ENCODE assay signal across 8 cellular contexts in the genomic region with DNA sequence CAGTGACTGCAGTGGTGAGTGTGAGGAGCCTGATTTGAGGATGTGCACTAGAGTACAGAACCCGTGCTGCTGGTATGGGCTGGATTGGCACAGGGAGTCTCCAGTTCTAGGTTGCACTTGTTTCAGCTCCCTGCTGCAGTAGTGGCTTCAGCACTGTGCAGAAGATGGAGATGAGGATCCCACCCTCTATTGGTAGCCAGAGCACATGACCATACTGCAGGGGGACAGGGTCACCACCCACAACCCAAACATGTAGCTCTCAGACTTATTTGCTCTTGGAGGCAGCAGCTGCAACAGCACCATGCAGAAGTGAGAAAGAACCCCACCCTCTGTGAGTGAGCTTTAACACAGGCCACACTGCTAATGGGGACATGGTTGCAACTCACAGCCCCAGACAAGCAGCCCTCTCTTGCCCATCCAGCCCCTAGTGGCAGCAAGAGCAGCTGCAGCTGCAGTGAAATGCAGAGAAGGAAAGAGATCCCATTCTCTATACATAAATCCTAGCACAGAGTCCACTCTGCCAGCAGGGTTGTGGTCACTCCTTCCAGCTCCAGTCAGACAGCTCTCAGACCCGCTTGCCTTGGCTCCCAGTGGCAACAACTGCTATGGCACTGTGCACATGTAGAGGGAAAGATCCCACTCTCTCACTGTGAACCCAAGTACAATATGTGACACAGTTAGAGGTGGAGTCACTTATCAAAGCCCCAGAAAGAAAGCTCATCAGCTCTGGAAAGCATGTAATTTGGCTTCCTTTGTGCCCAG. TPM values are rescaled to one million over a fixed set of nuclear protein-coding genes. Genes with fewer than 3 reads are reported as not detected.
DNase-seq lines count a peak whose midpoint lies in the region; ATAC-seq and TF ChIP-seq lines count a peak whose summit lies in the region.

No MANE protein-coding gene starts in this region.

- no peak overlapping the region for H3K4me3 ChIP-seq in right lobe of liver

- no peaks in the 10 kb centered on the region for H3K4me1 ChIP-seq in right lobe of liver

- H3K4me1 Mint-ChIP-seq in T-helper 2 cell treated with Interferon-gamma antibody and Interleukin-4, amounts not matched to agents 5 μg/mL and 100 μg/mL, for 36 hours (ENCODE audit: low read depth) = no peaks in the 10 kb centered on the region

- intact Hi-C loops in right lobe of liver (cut with DNase I) = no loop called here

- no peak for TF ChIP-seq POLR2A in right lobe of liver (IDR thresholded peaks at IDR 0.05)

- H3K9me3 ChIP-seq in right lobe of liver = no peaks in the 10 kb centered on the region

- H3K27ac ChIP-seq in right lobe of liver = no peak overlapping the region

- H3K27me3 Mint-ChIP-seq in T-helper 2 cell treated with Interferon-gamma antibody and Interleukin-4, amounts not matched to agents 5 μg/mL and 100 μg/mL, for 36 hours (ENCODE audit: low read depth) = peaks cover 9% of the 10 kb centered on the region

- peak; percentile 90 for ATAC-seq in GM19438 (IDR thresholded peaks at IDR 0.05; ENCODE audit: low read depth, unreplicated experiment)
- peak; percentile 78 for ATAC-seq in HG03196 (IDR thresholded peaks at IDR 0.05; ENCODE audit: unreplicated experiment)
- peak; percentile 23 to 36 (median 30) for ATAC-seq in right lobe of liver

- no CpG with 5 or more reads among the region's 2 CpGs for WGBS in right lobe of liver (ENCODE audit: insufficient coverage, low coverage, low lambda C conversion rate, missing lambda C conversion rate)

- H3K36me3 Mint-ChIP-seq in T-helper 2 cell treated with Interferon-gamma antibody and Interleukin-4, amounts not matched to agents 5 μg/mL and 100 μg/mL, for 36 hours (ENCODE audit: low read depth) = no peaks in the 10 kb centered on the region

- TF ChIP-seq CTCF in right lobe of liver (IDR thresholded peaks at IDR 0.05) = peak in 1 of 4 donors; percentile 23

- DNase-seq in DMS53 treated with DMSO at 0.1 percent for 48 hours (lab: John Stamatoyannopoulos, UW; ENCODE audit: unreplicated experiment) (peak; percentile 48), SW480 (ENCODE audit: low spot score) (peak; percentile 49), right lobe of liver (no peak), NCI-H1092 treated with DMSO at 0.1 percent for 48 hours (lab: John Stamatoyannopoulos, UW) (no peak), NCI-H128 (lab: John Stamatoyannopoulos, UW; ENCODE audit: unreplicated experiment) (no peak)
- DNase-seq in T-helper 2 cell treated with Interferon-gamma antibody and Interleukin-4, amounts not matched to agents 5 μg/mL and 100 μg/mL, for 36 hours (ENCODE audit: low spot score) = no peak

- H3K27ac Mint-ChIP-seq in T-helper 2 cell treated with Interferon-gamma antibody and Interleukin-4, amounts not matched to agents 5 μg/mL and 100 μg/mL, for 36 hours = no peak overlapping the region

- no peak overlapping the region for H3K4me3 Mint-ChIP-seq in T-helper 2 cell treated with Interferon-gamma antibody and Interleukin-4, amounts not matched to agents 5 μg/mL and 100 μg/mL, for 36 hours

- H3K9me3 Mint-ChIP-seq in T-helper 2 cell treated with Interferon-gamma antibody and Interleukin-4, amounts not matched to agents 5 μg/mL and 100 μg/mL, for 36 hours = no peaks in the 10 kb centered on the region

- no peaks in the 10 kb centered on the region for H3K36me3 ChIP-seq in right lobe of liver

- no peaks in the 10 kb centered on the region for H3K27me3 ChIP-seq in right lobe of liver

RNA-seq across cellular contexts. Expression of gene SCIN, which starts 51.4 kb away (rescaled TPM):
- total RNA-seq in right lobe of liver = under 1 TPM in 3 of 6 experiments, not detected in 3; 0.06 to 0.20 (median 0.18) TPM

Comparison
In these comparisons a context has a peak if more than half of its experiments do, and no peak if none do; other contexts are left out.
1. DNase-seq: peak in DMS53 treated with DMSO at 0.1 percent for 48 hours (single experiment) and SW480 (single experiment); none in right lobe of liver (0 of 3), T-helper 2 cell treated with Interferon-gamma antibody and Interleukin-4, amounts not matched to agents 5 μg/mL and 100 μg/mL, for 36 hours (single experiment), NCI-H1092 treated with DMSO at 0.1 percent for 48 hours (single experiment) and NCI-H128 (single experiment).
2. ATAC-seq: peak in every context shown above with its lines; median percentile 90 in GM19438; 78 in HG03196; 30 in right lobe of liver.